ENCODE assay signal across 8 cellular contexts in the genomic region with DNA sequence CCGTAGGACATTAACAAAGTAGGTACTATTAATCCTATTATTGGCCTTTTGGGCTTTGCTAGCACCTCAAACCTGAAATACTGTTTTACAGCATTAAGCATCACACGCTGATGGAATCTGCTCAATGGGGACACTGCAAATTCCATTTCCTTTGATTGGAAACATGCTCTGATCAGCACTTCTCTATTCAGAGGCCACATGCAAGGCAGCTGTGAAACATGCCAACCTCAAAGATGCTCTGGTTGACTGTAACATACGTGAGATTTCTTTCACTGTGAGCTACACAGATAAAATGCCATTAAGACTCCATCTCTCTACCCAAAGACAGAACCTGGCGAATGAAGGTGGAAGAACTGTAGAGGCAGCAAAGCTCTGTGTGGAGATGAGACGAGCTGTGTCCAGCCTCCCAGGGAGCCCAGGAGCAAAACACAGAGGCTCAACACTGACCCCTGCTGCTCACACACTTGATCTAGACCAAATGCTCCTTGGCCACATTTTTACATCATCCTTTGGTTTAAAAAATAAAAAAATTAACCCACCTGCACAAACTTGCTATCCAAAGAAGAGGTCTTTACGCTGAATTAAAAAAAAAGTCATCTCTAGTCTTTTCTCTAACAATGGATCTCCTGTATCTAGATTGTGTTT. TPM values are rescaled to one million over a fixed set of nuclear protein-coding genes. Genes with fewer than 3 reads are reported as not detected.
DNase-seq lines count a peak whose midpoint lies in the region; ATAC-seq and TF ChIP-seq lines count a peak whose summit lies in the region.

No MANE protein-coding gene starts in this region.

- peaks cover 3% of the 10 kb centered on the region for H3K4me1 ChIP-seq in A673 (ENCODE audit: insufficient read depth, low read length, poor library complexity, severe bottlenecking)

- peak; percentile 69 for TF ChIP-seq CTCF in A673 (conservative IDR thresholded peaks at IDR 0.05; ENCODE audit: low read depth, low read length)
- peak; percentile 51 for TF ChIP-seq CTCF in GM13976 (IDR thresholded peaks at IDR 0.05; ENCODE audit: borderline replicate concordance, control extremely low read depth, extremely low read depth, insufficient read depth, missing control alignments)

- no peak overlapping the region for H3K4me3 ChIP-seq in A673 (ENCODE audit: low read depth, low read length, poor library complexity, severe bottlenecking)

- H3K9me3 ChIP-seq in A673 (ENCODE audit: low read depth, low read length, poor library complexity, severe bottlenecking), result no peaks in the 10 kb centered on the region

- BruUV-seq in A673 (replicated peaks; lab: Mats Ljungman, UMichigan), result no TSS peak

- no peak overlapping the region for H3K27ac ChIP-seq in A673 (ENCODE audit: low read depth, low read length, poor library complexity, severe bottlenecking)

- POLR2A ChIA-PET in A673 (lab: Charles Lee; ENCODE audit: low non-redundant PET), result interaction anchor here (0.6 kb wide), 1 partner anchor 9 kb away, joined by 5 read pairs; no protein-coding TSS in a partner anchor

- DNase-seq in A673 (ENCODE audit: low spot score) (peak; percentile 62), GM13976 (ENCODE audit: low spot score) (peak; percentile 72), NCI-H748 (lab: John Stamatoyannopoulos, UW; ENCODE audit: unreplicated experiment) (peak; percentile 54), activated T-cell treated with anti-CD3 and anti-CD28 coated beads for 48 hours (ENCODE audit: low read depth) (peak; percentile 32), foreskin melanocyte (peak; percentile 24), renal cortical epithelial cell (ENCODE audit: low read depth) (peak; percentile 21), DMS79 (lab: John Stamatoyannopoulos, UW) (no peak)

- CTCF ChIA-PET in A673 (lab: Charles Lee), result interaction anchor here (1.0 to 1.1 kb wide), 3 partner anchors 8 to 257 kb away, joined by 3 read pairs; a partner anchor contains a TSS

- peak; percentile 85 for ATAC-seq in HG02642 (IDR thresholded peaks at IDR 0.05; ENCODE audit: poor library complexity, unreplicated experiment)

- in situ Hi-C loops in GM13976 (cut with MboI; ENCODE audit: low sequenced_read_pairs, unreplicated experiment), result loop anchor here (25.0 kb wide), 1 partner anchor 922 kb away; no protein-coding TSS in a partner anchor

- H3K36me3 ChIP-seq in A673 (ENCODE audit: insufficient read depth, low read length, poor library complexity, severe bottlenecking), result no peaks in the 10 kb centered on the region

- intact Hi-C loops in A673 (cut with micrococcal nuclease; ENCODE audit: unreplicated experiment), result loop anchor here (10.0 kb wide), 1 partner anchor 924 kb away; no protein-coding TSS in a partner anchor

- no peaks in the 10 kb centered on the region for H3K27me3 ChIP-seq in A673 (replicated peaks; ENCODE audit: insufficient read depth, low read depth, low read length, poor library complexity)

RNA-seq across cellular contexts. Expression of a gene that starts 8.0 kb away (rescaled TPM):
- total RNA-seq in A673 (2021), result 62.8 and 64.0 TPM in 2 replicates
- 72.2 and 83.4 TPM in 2 replicates for total RNA-seq in renal cortical epithelial cell
